Comparison of ENCODE assay signal across 1 cellular context in genomic region chr6:57162008-57162407, GRCh38.
TF ChIP-seq lines count a peak whose summit lies in the region.

No MANE protein-coding gene starts in this region.

TF ChIP-seq in endothelial cell of umbilical vein, 7 proteins besides CTCF, POLR2A, EP300 and RAD21 (continued from another document):
- TF ChIP-seq GATA2 (IDR thresholded peaks at IDR 0.05; ENCODE audit: insufficient read depth, insufficient read length, low read depth, low read length): peak; percentile 26
- TF ChIP-seq POLR2AphosphoS5 (IDR thresholded peaks at IDR 0.05; ENCODE audit: insufficient read depth, low read depth, low read length): no peak
- TF ChIP-seq FOS (IDR thresholded peaks at IDR 0.05; ENCODE audit: borderline replicate concordance, insufficient read depth, low read length): no peak
